In genomic region chr6:24394061-24394460, GRCh38 we compare ENCODE assay signal across 28 cellular contexts. TPM values are rescaled to one million over a fixed set of nuclear protein-coding genes. Genes with fewer than 3 reads are reported as not detected.
"Had no signal": no experiment of that assay in that cellular context is flagged by ENCODE, and none has a peak within 500 bp of the region (broad histone marks: within the 10 kb centered on the region; RNA-seq: fewer than 3 reads in every experiment).

No MANE protein-coding gene starts in this region.

- H3K27ac Mint-ChIP-seq: natural killer cell had no signal

- DNase-seq: colonic mucosa; dermis blood vessel endothelial cell; effector memory CD4-positive, alpha-beta T cell; foreskin keratinocyte; glutamatergic neuron; heart right ventricle; hippocampal formation; left cardiac atrium; left lung; natural killer cell; occipital lobe; ovary; right lobe of liver; stimulated activated CD4-positive, alpha-beta T cell treated with anti-CD3 and anti-CD28 coated beads, Interleukin-12 subunit alpha, Interleukin-12 subunit beta, amount 100 ng/mL, for 4 hours; stimulated activated CD4-positive, alpha-beta T cell treated with anti-CD3 and anti-CD28 coated beads, Interleukin-1b, Interleukin-23, amount 100 ng/mL, for 48 hours; stimulated activated CD4-positive, alpha-beta T cell treated with anti-CD3 and anti-CD28 coated beads, Interleukin-4, amount 100 ng/mL, for 1 hour; stimulated activated CD8-positive, alpha-beta memory T cell treated with anti-CD3 and anti-CD28 coated beads, Interleukin-4, amount 100 ng/mL, for 48 hours; stimulated activated naive CD4-positive, alpha-beta T cell; stomach; thyroid gland; trophoblast cell had no signal

- H3K4me1 Mint-ChIP-seq: natural killer cell had no signal

- H3K4me2 ChIP-seq: smooth muscle cell had no signal

- H3K36me3 ChIP-seq: colonic mucosa, esophagus muscularis mucosa, heart right ventricle, left lung, ovary, right lobe of liver, stomach, thyroid gland, vagina had no signal

- H3K27me3 ChIP-seq: colonic mucosa, foreskin keratinocyte, ovary, right lobe of liver, thyroid gland, vagina had no signal

- ATAC-seq: foreskin keratinocyte, left cardiac atrium, natural killer cell, right lobe of liver had no signal

- H3K9me3 ChIP-seq: colonic mucosa, esophagus muscularis mucosa, left lung, ovary, right lobe of liver, thyroid gland, vagina had no signal

- H3K27ac ChIP-seq: colonic mucosa, esophagus muscularis mucosa, foreskin keratinocyte, heart right ventricle, left lung, ovary, right lobe of liver, stomach, thyroid gland, vagina had no signal

- H3K4me3 ChIP-seq: colonic mucosa, esophagus muscularis mucosa, heart right ventricle, left lung, ovary, right lobe of liver, smooth muscle cell, stomach, thyroid gland, vagina had no signal

- H3K4me3 Mint-ChIP-seq: natural killer cell had no signal

- H3K4me1 ChIP-seq: colonic mucosa, esophagus muscularis mucosa, foreskin keratinocyte, heart right ventricle, left lung, right lobe of liver, stomach, thyroid gland, vagina had no signal

- H3K36me3 Mint-ChIP-seq: natural killer cell had no signal

- H3K9me3 Mint-ChIP-seq: natural killer cell had no signal

RNA-seq across cellular contexts. Expression of gene DCDC2, which starts 36.2 kb away (rescaled TPM):
- total RNA-seq: endothelial cell of umbilical vein, esophagus muscularis mucosa, fibroblast of lung, lung microvascular endothelial cell, natural killer cell, posterior vena cava, smooth muscle cell, vagina had no signal
- polyA plus RNA-seq: endothelial cell of umbilical vein, heart right ventricle, smooth muscle cell had no signal
